ENCODE assay signal across 16 cellular contexts in the genomic region with DNA sequence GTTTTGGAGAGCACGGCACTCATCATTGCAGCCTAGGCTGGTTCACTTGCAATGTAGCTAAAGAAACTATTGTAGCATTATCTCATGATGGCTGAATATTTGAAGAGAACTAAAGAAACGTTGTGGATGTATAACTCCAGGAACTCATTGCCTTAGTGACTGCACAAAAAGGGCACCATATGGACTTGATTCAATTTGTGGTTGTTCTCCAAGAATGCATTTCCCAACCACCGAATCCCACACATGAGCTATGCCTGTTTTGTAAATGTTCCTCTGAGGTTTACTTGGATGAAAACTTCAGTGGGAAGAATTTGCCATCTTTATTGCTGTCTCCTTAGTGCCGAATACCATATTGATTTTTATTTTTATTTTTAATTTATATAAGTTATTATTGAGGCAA. TPM values are rescaled to one million over a fixed set of nuclear protein-coding genes. Genes with fewer than 3 reads are reported as not detected.
"Had no signal": no experiment of that assay in that cellular context is flagged by ENCODE, and none has a peak within 500 bp of the region (broad histone marks: within the 10 kb centered on the region; RNA-seq: fewer than 3 reads in every experiment).

No MANE protein-coding gene starts in this region.

- H3K36me3 ChIP-seq: spleen had no signal

- DNase-seq: activated CD8-positive, alpha-beta memory T cell treated with anti-CD3 and anti-CD28 coated beads, Interleukin-2, amount 10 ng/mL, durations not matched to agents 7 days and 5 days; activated gamma-delta T cell; activated T-cell treated with anti-CD3 and anti-CD28 coated beads, Interleukin-2, amount 50 U/mL, for 4 hours; aorta; foreskin keratinocyte; head of caudate nucleus; mammary epithelial cell; natural killer cell; right cardiac atrium; spleen; stimulated activated CD4-positive, alpha-beta T cell treated with anti-CD3 and anti-CD28 coated beads, Interleukin-1b, Interleukin-23, amount 100 ng/mL, for 48 hours; stimulated activated naive CD4-positive, alpha-beta T cell; trophoblast cell had no signal

- H3K4me3 ChIP-seq: spleen had no signal

- H3K4me1 ChIP-seq: foreskin keratinocyte, spleen had no signal

- ATAC-seq: activated CD4-positive, CD25-positive, alpha-beta regulatory T cell treated with anti-CD3 and anti-CD28 coated beads, Interleukin-2, amount 50 U/mL, for 24 hours; activated CD8-positive, alpha-beta memory T cell treated with anti-CD3 and anti-CD28 coated beads, Interleukin-2, amount 10 ng/mL, durations not matched to agents 7 days and 5 days; activated T-cell treated with anti-CD3 and anti-CD28 coated beads, Interleukin-2, amount 50 U/mL, for 4 hours; foreskin keratinocyte; left lobe of liver; right cardiac atrium had no signal

RNA-seq across cellular contexts. Expression of a gene that starts 43.5 kb away (rescaled TPM):
- total RNA-seq: activated CD8-positive, alpha-beta memory T cell treated with anti-CD3 and anti-CD28 coated beads, Interleukin-2, amount 10 ng/mL, durations not matched to agents 7 days and 5 days; endothelial cell of umbilical vein; foreskin keratinocyte; mammary epithelial cell had no signal
